Comparison of ENCODE assay signal across 27 cellular contexts in the genomic region with DNA sequence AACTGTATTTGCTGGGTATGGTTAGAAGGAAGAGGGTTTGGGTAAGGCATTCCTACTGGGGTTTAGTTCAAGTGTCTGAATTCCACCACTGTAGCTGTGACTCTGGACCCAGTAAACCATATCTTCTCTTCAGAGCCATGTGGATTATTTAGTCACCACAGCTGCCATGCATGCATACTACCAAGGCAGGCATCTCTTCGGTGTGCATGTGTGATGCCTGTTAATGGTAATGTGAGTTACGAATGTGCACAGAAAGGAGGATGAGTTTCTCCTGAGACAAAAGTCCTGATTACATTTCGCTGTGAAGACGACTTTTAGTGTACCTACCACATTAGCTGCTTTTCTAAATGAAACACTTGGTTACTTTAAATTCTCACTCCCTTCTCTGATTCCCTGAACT. TPM values are rescaled to one million over a fixed set of nuclear protein-coding genes. Genes with fewer than 3 reads are reported as not detected.
DNase-seq lines count a peak whose midpoint lies in the region; ATAC-seq and TF ChIP-seq lines count a peak whose summit lies in the region.
"Had no signal": no experiment of that assay in that cellular context is flagged by ENCODE, and none has a peak within 500 bp of the region (broad histone marks: within the 10 kb centered on the region; RNA-seq: fewer than 3 reads in every experiment).

No MANE protein-coding gene starts in this region.

- no peak overlapping the region for H3K4me3 ChIP-seq in HUES64 (ENCODE audit: low read length)
- H3K4me3 ChIP-seq in tibial artery = no peak overlapping the region
- H3K4me3 ChIP-seq: ascending aorta, esophagus squamous epithelium, SJCRH30, skin epidermis, thyroid gland had no signal

- H3K9ac ChIP-seq in HUES64 (ENCODE audit: low read depth, low read length) = no peak overlapping the region

- peak; percentile 18; the same call in 2 of the 3 replicates for ATAC-seq in SK-N-SH treated with all-trans-retinoic acid at 6 μM for 48 hours
- no peak for ATAC-seq in omental fat pad (ENCODE audit: low FRiP score)
- ATAC-seq in GM18517 (IDR thresholded peaks at IDR 0.05; ENCODE audit: unreplicated experiment) = no peak
- ATAC-seq: activated CD8-positive, alpha-beta T cell treated with anti-CD3 and anti-CD28 coated beads, Interleukin-2, amount 10 ng/mL, durations not matched to agents 7 days and 5 days; CD8-positive, alpha-beta T cell; left colon; stimulated activated naive CD8-positive, alpha-beta T cell treated with anti-CD3 and anti-CD28 coated beads, Interleukin-15, amount 100 ng/mL, for 72 hours; T-cell had no signal

- in situ Hi-C loops in GM13976 (cut with MboI; ENCODE audit: low sequenced_read_pairs, unreplicated experiment) = loop anchor here (10.0 kb wide), 1 partner anchor 112 kb away; no protein-coding TSS in a partner anchor

- H3K27ac ChIP-seq in HUES64 (ENCODE audit: low read depth, low read length) = peak overlapping the region; percentile 2; the same call in 1 of the 2 replicates
- H3K27ac ChIP-seq in tibial artery = no peak overlapping the region
- H3K27ac ChIP-seq: ascending aorta, esophagus squamous epithelium, neutrophil, SJCRH30, skin epidermis had no signal

- H3K36me3 ChIP-seq in HUES64 (ENCODE audit: insufficient read depth, low read length) (peaks cover 3% of the 10 kb centered on the region; the same call in 1 of the 2 replicates), tibial artery (no peaks in the 10 kb centered on the region)
- H3K36me3 ChIP-seq: ascending aorta, esophagus squamous epithelium, neutrophil, thyroid gland had no signal

- peak; percentile 20 for DNase-seq in EH (ENCODE audit: low read depth)
- no peak for DNase-seq in mesothelial cell of epicardium (ENCODE audit: low spot score in 2 of 2, unreplicated experiment in 2 of 2)
- no peak for DNase-seq in tibial artery
- no peak for DNase-seq in GM13976 (ENCODE audit: low spot score)
- no peak for DNase-seq in omental fat pad (ENCODE audit: low spot score)
- DNase-seq: activated CD8-positive, alpha-beta T cell treated with anti-CD3 and anti-CD28 coated beads, Interleukin-2, amount 10 ng/mL, durations not matched to agents 7 days and 5 days; activated effector memory CD4-positive, alpha-beta T cell treated with Interleukin-2 at 50 U/mL for 16 hours; activated naive CD8-positive, alpha-beta T cell treated with anti-CD3 and anti-CD28 coated beads for 36 hours; CD8-positive, alpha-beta T cell; DMS 273 treated with DMSO at 0.1 percent for 48 hours; esophagus squamous epithelium; left colon; NCI-H1105; NCI-H2029 treated with DMSO at 0.1 percent for 48 hours; SJCRH30; stimulated activated naive CD8-positive, alpha-beta T cell treated with anti-CD3 and anti-CD28 coated beads, Interleukin-15, amount 100 ng/mL, for 72 hours; T-cell; thyroid gland had no signal

- H3K27me3 Mint-ChIP-seq in mesothelial cell of epicardium (ENCODE audit: low read depth) = no peaks in the 10 kb centered on the region
- H3K27me3 Mint-ChIP-seq: activated naive CD8-positive, alpha-beta T cell treated with anti-CD3 and anti-CD28 coated beads for 36 hours; central memory CD8-positive, alpha-beta T cell; dendritic cell treated with granulocyte-macrophage colony-stimulating factor and Interleukin-4, amounts not matched to agents 40 ng/mL and 50 ng/mL, for 4 days; memory B cell; stimulated activated naive CD8-positive, alpha-beta T cell treated with anti-CD3 and anti-CD28 coated beads, Interleukin-15, amount 100 ng/mL, for 72 hours had no signal

- H3K27ac Mint-ChIP-seq in mesothelial cell of epicardium = peak overlapping the region; percentile 20
- H3K27ac Mint-ChIP-seq: activated CD8-positive, alpha-beta T cell treated with anti-CD3 and anti-CD28 coated beads, Interleukin-2, amount 10 ng/mL, durations not matched to agents 7 days and 5 days; activated naive CD8-positive, alpha-beta T cell treated with anti-CD3 and anti-CD28 coated beads for 36 hours; CD8-positive, alpha-beta T cell; dendritic cell treated with granulocyte-macrophage colony-stimulating factor and Interleukin-4, amounts not matched to agents 40 ng/mL and 50 ng/mL, for 4 days; memory B cell; stimulated activated naive CD8-positive, alpha-beta T cell treated with anti-CD3 and anti-CD28 coated beads, Interleukin-15, amount 100 ng/mL, for 72 hours; T-cell had no signal

- H3K4me1 ChIP-seq in HUES64 (ENCODE audit: insufficient read depth, low read length) (peaks cover 100% of the 10 kb centered on the region), tibial artery (peaks cover 0 to 9% (median 3%) of the 10 kb centered on the region in 4 donors)
- H3K4me1 ChIP-seq: ascending aorta had no signal

- H3K27me3 ChIP-seq in HUES64 (ENCODE audit: insufficient read depth, low read length) = no peaks in the 10 kb centered on the region
- no peaks in the 10 kb centered on the region for H3K27me3 ChIP-seq in tibial artery
- H3K27me3 ChIP-seq: ascending aorta, esophagus squamous epithelium, neutrophil, SJCRH30, thyroid gland had no signal

- WGBS in HUES64 = 90% methylated on average over 4 of the region's 4 CpGs

- no peaks in the 10 kb centered on the region for H3K9me3 Mint-ChIP-seq in mesothelial cell of epicardium
- H3K9me3 Mint-ChIP-seq: activated naive CD8-positive, alpha-beta T cell treated with anti-CD3 and anti-CD28 coated beads for 36 hours; CD8-positive, alpha-beta T cell; central memory CD8-positive, alpha-beta T cell; dendritic cell treated with granulocyte-macrophage colony-stimulating factor and Interleukin-4, amounts not matched to agents 40 ng/mL and 50 ng/mL, for 4 days; memory B cell; stimulated activated naive CD8-positive, alpha-beta T cell treated with anti-CD3 and anti-CD28 coated beads, Interleukin-15, amount 100 ng/mL, for 72 hours; T-cell had no signal

- H3K9me3 ChIP-seq in HUES64 (ENCODE audit: insufficient read depth, low read depth, low read length) (no peaks in the 10 kb centered on the region), tibial artery (no peaks in the 10 kb centered on the region)
- H3K9me3 ChIP-seq: ascending aorta, esophagus squamous epithelium, neutrophil, SJCRH30, thyroid gland had no signal

- intact Hi-C loops in tibial artery (cut with DNase I; ENCODE audit: low total_unique reads) = no loop called here

- H3K4me3 Mint-ChIP-seq in mesothelial cell of epicardium = no peak overlapping the region
- H3K4me3 Mint-ChIP-seq: activated CD8-positive, alpha-beta T cell treated with anti-CD3 and anti-CD28 coated beads, Interleukin-2, amount 10 ng/mL, durations not matched to agents 7 days and 5 days; activated naive CD8-positive, alpha-beta T cell treated with anti-CD3 and anti-CD28 coated beads for 36 hours; CD8-positive, alpha-beta T cell; central memory CD8-positive, alpha-beta T cell; dendritic cell treated with granulocyte-macrophage colony-stimulating factor and Interleukin-4, amounts not matched to agents 40 ng/mL and 50 ng/mL, for 4 days; memory B cell; stimulated activated naive CD8-positive, alpha-beta T cell treated with anti-CD3 and anti-CD28 coated beads, Interleukin-15, amount 100 ng/mL, for 72 hours; T-cell had no signal

- peaks cover 3% of the 10 kb centered on the region for H3K36me3 Mint-ChIP-seq in mesothelial cell of epicardium
- H3K36me3 Mint-ChIP-seq: CD8-positive, alpha-beta T cell; memory B cell had no signal

- TF ChIP-seq CTCF in mesothelial cell of epicardium (IDR thresholded peaks at IDR 0.05; ENCODE audit: unreplicated experiment) = no peak
- no peak for TF ChIP-seq CTCF in tibial artery (IDR thresholded peaks at IDR 0.05)
- TF ChIP-seq CTCF in GM13976 (IDR thresholded peaks at IDR 0.05; ENCODE audit: borderline replicate concordance, control extremely low read depth, extremely low read depth, insufficient read depth, missing control alignments) = no peak
- TF ChIP-seq CTCF in omental fat pad (IDR thresholded peaks at IDR 0.05) = no peak

- H3K4me1 Mint-ChIP-seq in mesothelial cell of epicardium = peaks cover 47% of the 10 kb centered on the region

TF ChIP-seq in SK-N-SH treated with all-trans-retinoic acid at 6 μM for 48 hours, 23 proteins besides CTCF, POLR2A, EP300 and RAD21 (continues in another document):
- TF ChIP-seq ZNF8 (CRISPR knock-in tag; IDR thresholded peaks at IDR 0.05) = no peak
- TF ChIP-seq, protein P1, sequence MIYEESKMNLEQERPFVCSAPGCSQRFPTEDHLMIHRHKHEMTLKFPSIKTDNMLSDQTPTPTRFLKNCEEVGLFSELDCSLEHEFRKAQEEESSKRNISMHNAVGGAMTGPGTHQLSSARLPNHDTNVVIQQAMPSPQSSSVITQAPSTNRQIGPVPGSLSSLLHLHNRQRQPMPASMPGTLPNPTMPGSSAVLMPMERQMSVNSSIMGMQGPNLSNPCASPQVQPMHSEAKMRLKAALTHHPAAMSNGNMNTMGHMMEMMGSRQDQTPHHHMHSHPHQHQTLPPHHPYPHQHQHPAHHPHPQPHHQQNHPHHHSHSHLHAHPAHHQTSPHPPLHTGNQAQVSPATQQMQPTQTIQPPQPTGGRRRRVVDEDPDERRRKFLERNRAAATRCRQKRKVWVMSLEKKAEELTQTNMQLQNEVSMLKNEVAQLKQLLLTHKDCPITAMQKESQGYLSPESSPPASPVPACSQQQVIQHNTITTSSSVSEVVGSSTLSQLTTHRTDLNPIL (CRISPR knock-in tag; IDR thresholded peaks at IDR 0.05; ENCODE audit: low read depth) = no peak
- no peak for TF ChIP-seq TOX (CRISPR knock-in tag; IDR thresholded peaks at IDR 0.05; ENCODE audit: borderline replicate concordance)
- no peak for TF ChIP-seq OSR1 (CRISPR knock-in tag; IDR thresholded peaks at IDR 0.05)
- no peak for TF ChIP-seq ZFP3 (CRISPR knock-in tag; IDR thresholded peaks at IDR 0.05)
- no peak for TF ChIP-seq ARNTL (CRISPR knock-in tag; IDR thresholded peaks at IDR 0.05; ENCODE audit: borderline replicate concordance, low read depth)
- TF ChIP-seq ZC3H10 (CRISPR knock-in tag; IDR thresholded peaks at IDR 0.05) = no peak
- TF ChIP-seq RARB (CRISPR knock-in tag; IDR thresholded peaks at IDR 0.05) = no peak

RNA-seq across cellular contexts. Expression of a gene that starts 9.3 kb away (rescaled TPM):
- polyA plus RNA-seq in HUES64 (2013, experiment 1 of 2) = 36.3 TPM
- 42.3 TPM for polyA plus RNA-seq in HUES64 (2013, experiment 2 of 2)
- 60.0 to 74.2 TPM (median 67.0 TPM) in 3 replicates for total RNA-seq in mesothelial cell of epicardium
- 10 to 100 TPM; 19.3 to 41.3 (median 25.1) TPM for total RNA-seq in omental fat pad

RNA-seq across cellular contexts. Expression of a gene that starts 49.5 kb away (rescaled TPM):
- polyA plus RNA-seq in HUES64 (2013, experiment 1 of 2) = 69.4 TPM
- 69.2 TPM for polyA plus RNA-seq in HUES64 (2013, experiment 2 of 2)
- total RNA-seq in mesothelial cell of epicardium = 62.9 to 68.2 TPM (median 62.9 TPM) in 3 replicates
- total RNA-seq in omental fat pad = 10 to 100 TPM; 60.0 to 78.0 (median 72.9) TPM
